In the genomic region with DNA sequence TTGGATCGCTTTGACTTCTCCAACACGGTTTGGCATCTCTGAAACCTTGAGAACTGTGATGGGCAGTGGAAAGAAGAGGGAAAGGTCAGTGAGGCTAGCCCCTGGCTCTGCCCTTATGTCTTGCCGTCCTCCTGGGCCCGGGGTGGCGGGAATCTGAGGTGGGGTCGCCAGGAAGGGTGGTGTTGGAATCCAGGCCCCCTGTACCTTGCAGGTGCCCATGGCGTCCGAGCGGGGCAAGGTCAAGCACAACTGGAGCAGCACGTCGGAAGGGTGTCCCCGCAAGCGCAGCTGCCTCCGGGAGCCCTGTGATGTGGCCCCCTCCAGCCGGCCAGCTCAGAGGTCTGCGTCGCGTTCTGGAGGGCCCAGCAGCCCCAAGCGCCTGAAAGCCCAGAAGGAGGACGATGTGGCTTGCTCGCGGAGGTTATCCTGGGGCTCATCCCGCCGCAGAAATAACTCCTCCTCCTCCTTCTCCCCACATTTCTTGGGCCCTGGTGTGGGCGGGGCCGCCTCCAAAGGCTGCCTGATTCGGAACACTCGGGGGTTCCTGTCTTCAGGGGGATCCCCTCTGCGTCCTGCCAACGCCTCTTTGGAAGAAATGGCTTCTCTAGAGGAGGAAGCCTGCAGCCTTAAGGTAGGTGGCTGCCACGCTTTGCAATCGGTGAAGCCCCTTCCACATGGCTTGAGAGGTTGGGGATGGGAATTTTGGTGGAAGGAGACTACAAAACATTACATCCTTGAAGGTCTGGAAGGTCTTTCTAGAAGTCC, we compare ENCODE assay signal across 1 cellular context.
TF ChIP-seq lines count a peak whose summit lies in the region.

No MANE protein-coding gene starts in this region.

TF ChIP-seq in H1, 55 proteins besides CTCF, POLR2A, EP300 and RAD21:
- TF ChIP-seq CHD1 (IDR thresholded peaks at IDR 0.05; ENCODE audit: low read depth, low read length) (no peak), SIN3A (conservative IDR thresholded peaks at IDR 0.05 in 1 of 2, IDR thresholded peaks at IDR 0.05 in 1 of 2; ENCODE audit: low read depth in 1 of 2, low read length in 2 of 2) (peak in 1 of 2 experiments; percentile 29; a peak in 1 of 4 replicates), POLR2AphosphoS5 (IDR thresholded peaks at IDR 0.05; ENCODE audit: low read depth, low read length) (peak; percentile 49; the same call in 1 of the 2 replicates), TEAD4 (IDR thresholded peaks at IDR 0.05; ENCODE audit: low read depth, low read length) (no peak), JUND (IDR thresholded peaks at IDR 0.05; ENCODE audit: low read length) (no peak), RNF2 (IDR thresholded peaks at IDR 0.05; ENCODE audit: borderline replicate concordance, low read depth, low read length, missing control alignments, poor library complexity, severe bottlenecking) (peak; percentile 30), YY1 (IDR thresholded peaks at IDR 0.05; ENCODE audit: low read depth, low read length) (peak; percentile 94), TAF1 (IDR thresholded peaks at IDR 0.05; ENCODE audit: low read depth, low read length) (peak; percentile 61), SAP30 (IDR thresholded peaks at IDR 0.05; ENCODE audit: insufficient read depth, insufficient replicate concordance, low read length) (peak; percentile 83), TBP (IDR thresholded peaks at IDR 0.05; ENCODE audit: low read depth, low read length) (0 out of 2 replicates have a peak, but pooled peaks have one; percentile 52), PHF8 (conservative IDR thresholded peaks at IDR 0.05; ENCODE audit: low read depth, low read length) (peak; percentile 5; the same call in 1 of the 2 replicates), KDM4A (IDR thresholded peaks at IDR 0.05; ENCODE audit: low read depth, low read length, severe bottlenecking) (peak; percentile 69)
- TF ChIP-seq, protein P1, sequence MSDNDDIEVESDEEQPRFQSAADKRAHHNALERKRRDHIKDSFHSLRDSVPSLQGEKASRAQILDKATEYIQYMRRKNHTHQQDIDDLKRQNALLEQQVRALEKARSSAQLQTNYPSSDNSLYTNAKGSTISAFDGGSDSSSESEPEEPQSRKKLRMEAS (IDR thresholded peaks at IDR 0.05), result peak; percentile 26; the same call in 1 of the 2 replicates
- TF ChIP-seq, protein P2, sequence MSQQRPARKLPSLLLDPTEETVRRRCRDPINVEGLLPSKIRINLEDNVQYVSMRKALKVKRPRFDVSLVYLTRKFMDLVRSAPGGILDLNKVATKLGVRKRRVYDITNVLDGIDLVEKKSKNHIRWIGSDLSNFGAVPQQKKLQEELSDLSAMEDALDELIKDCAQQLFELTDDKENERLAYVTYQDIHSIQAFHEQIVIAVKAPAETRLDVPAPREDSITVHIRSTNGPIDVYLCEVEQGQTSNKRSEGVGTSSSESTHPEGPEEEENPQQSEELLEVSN (IDR thresholded peaks at IDR 0.05), result peak; percentile 49
